Comparison of ENCODE assay signal across 18 cellular contexts in the genomic region with DNA sequence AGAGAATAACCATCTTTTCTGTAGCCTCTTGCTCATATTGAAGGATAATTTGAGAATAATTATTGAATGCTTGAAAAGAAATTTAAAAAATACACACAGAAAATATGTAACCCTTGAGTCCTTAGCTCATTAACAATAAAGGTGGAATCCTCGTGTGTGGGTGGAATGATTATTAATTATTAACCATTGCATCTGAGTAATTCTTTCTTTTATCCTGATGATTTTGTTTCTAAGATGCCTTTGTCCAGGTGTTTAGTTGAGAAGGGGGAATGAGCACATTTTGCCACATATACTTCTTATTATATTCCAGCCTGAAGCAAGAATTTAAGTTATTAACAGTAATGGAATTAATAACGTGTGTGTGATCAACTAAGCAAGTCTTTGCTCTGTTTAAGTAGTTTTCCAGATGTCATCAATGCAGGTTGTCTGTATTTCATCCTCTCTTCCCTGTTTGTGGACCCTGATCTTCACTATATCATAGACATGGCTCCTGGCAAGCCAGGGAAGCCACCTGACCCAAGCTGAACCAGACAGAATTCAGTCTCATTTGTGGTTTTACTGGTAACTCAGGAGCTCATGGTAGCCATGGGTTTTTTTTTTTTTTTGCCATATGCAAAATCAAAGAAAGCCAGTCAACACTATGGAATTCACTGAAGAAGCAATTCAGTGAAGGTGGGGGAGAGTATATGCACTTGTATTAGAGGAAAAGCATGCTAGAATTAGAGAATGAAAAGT.
DNase-seq lines count a peak whose midpoint lies in the region; ATAC-seq and TF ChIP-seq lines count a peak whose summit lies in the region.
"Had no signal": no experiment of that assay in that cellular context is flagged by ENCODE, and none has a peak within 500 bp of the region (broad histone marks: within the 10 kb centered on the region; RNA-seq: fewer than 3 reads in every experiment).

No MANE protein-coding gene starts in this region.

- no peaks in the 10 kb centered on the region for H3K9me3 ChIP-seq in RWPE2 (ENCODE audit: severe bottlenecking)
- H3K9me3 ChIP-seq in fibroblast of lung (ENCODE audit: control insufficient read depth, insufficient read depth, low read depth, low read length) = no peaks in the 10 kb centered on the region
- H3K9me3 ChIP-seq in osteoblast (ENCODE audit: low read depth, low read length) = peaks cover 3% of the 10 kb centered on the region
- H3K9me3 ChIP-seq: adrenal gland, lower lobe of right lung, ovary, Peyer's patch, SK-N-SH, uterus had no signal

- no peak for TF ChIP-seq CTCF in RWPE2 (IDR thresholded peaks at IDR 0.05; ENCODE audit: poor library complexity, severe bottlenecking)
- no peak for TF ChIP-seq CTCF in fibroblast of lung (conservative IDR thresholded peaks at IDR 0.05 in 1 of 2, IDR thresholded peaks at IDR 0.05 in 1 of 2; ENCODE audit: low read depth in 1 of 2, low read length in 2 of 2)
- TF ChIP-seq CTCF in osteoblast (IDR thresholded peaks at IDR 0.05; ENCODE audit: extremely low read depth, low read depth, low read length) = no peak
- TF ChIP-seq CTCF in GM20000 (IDR thresholded peaks at IDR 0.05; ENCODE audit: extremely low read depth, missing control alignments) = no peak

- H3K4me1 ChIP-seq in RWPE2 (ENCODE audit: insufficient read depth, poor library complexity, severe bottlenecking) (peaks cover 4% of the 10 kb centered on the region), fibroblast of lung (ENCODE audit: control insufficient read depth, extremely low read depth, insufficient read depth, low read length) (peaks cover 7% of the 10 kb centered on the region), osteoblast (ENCODE audit: insufficient read depth, low read length) (peaks cover 10% of the 10 kb centered on the region)
- H3K4me1 ChIP-seq: adrenal gland, lower lobe of right lung, Peyer's patch, uterus had no signal

- ATAC-seq in RWPE2 (ENCODE audit: low read depth) = peak; percentile 58
- ATAC-seq: lower lobe of right lung had no signal

- H3K36me3 ChIP-seq in RWPE2 (ENCODE audit: low read depth) (no peaks in the 10 kb centered on the region), fibroblast of lung (ENCODE audit: control insufficient read depth, insufficient read depth, low read length) (no peaks in the 10 kb centered on the region), osteoblast (ENCODE audit: insufficient read depth, low read length) (no peaks in the 10 kb centered on the region)
- H3K36me3 ChIP-seq: adrenal gland, lower lobe of right lung, ovary, Peyer's patch, uterus had no signal

- H3K79me2 ChIP-seq in fibroblast of lung (ENCODE audit: control insufficient read depth, insufficient read depth, low read length) (no peaks in the 10 kb centered on the region), osteoblast (ENCODE audit: insufficient read depth, low read length) (no peaks in the 10 kb centered on the region)

- no peak overlapping the region for H3K4me3 ChIP-seq in RWPE2 (ENCODE audit: severe bottlenecking)
- no peak overlapping the region for H3K4me3 ChIP-seq in fibroblast of lung (replicated peaks in 1 of 4; ENCODE audit: control extremely low read depth in 1 of 4, insufficient read depth in 1 of 4, low read depth in 3 of 4, low read length in 4 of 4)
- no peak overlapping the region for H3K4me3 ChIP-seq in osteoblast (ENCODE audit: insufficient read depth, low read length)
- H3K4me3 ChIP-seq: adrenal gland, lower lobe of right lung, ovary, Peyer's patch, uterus had no signal

- H3K9ac ChIP-seq in fibroblast of lung (ENCODE audit: insufficient read depth, low read length) = no peak overlapping the region
- H3K9ac ChIP-seq: SK-N-SH had no signal

- H3K27me3 ChIP-seq in RWPE2 (ENCODE audit: insufficient read depth, poor library complexity, severe bottlenecking) = no peaks in the 10 kb centered on the region
- H3K27me3 ChIP-seq in fibroblast of lung (ENCODE audit: control insufficient read depth, insufficient read depth, low read length) = no peaks in the 10 kb centered on the region
- peaks cover 11% of the 10 kb centered on the region for H3K27me3 ChIP-seq in osteoblast (ENCODE audit: insufficient read depth, low read length)
- H3K27me3 ChIP-seq: adrenal gland, ovary, Peyer's patch, uterus had no signal

- H3K4me2 ChIP-seq in fibroblast of lung (ENCODE audit: extremely low read depth, insufficient read depth, low read length) (no peak overlapping the region), osteoblast (ENCODE audit: insufficient read depth, low read length) (peak overlapping the region; percentile 25)
- H3K4me2 ChIP-seq: SK-N-SH had no signal

- DNase-seq in ELR (ENCODE audit: low read depth) (peak; percentile 51), RWPE2 (ENCODE audit: low spot score) (no peak), fibroblast of lung (ENCODE audit: low read depth in 2 of 2) (peak; percentile 39 to 87), osteoblast (ENCODE audit: insufficient read length, low spot score, missing footprints) (peak; percentile 36), mucosa of gallbladder (ENCODE audit: low spot score) (no peak), NCI-H2081 (lab: John Stamatoyannopoulos, UW) (no peak), GM20000 (ENCODE audit: low spot score) (no peak)
- no peak for DNase-seq in stimulated activated CD4-positive, alpha-beta T cell treated with anti-CD3 and anti-CD28 coated beads, Interleukin-12 subunit alpha, Interleukin-12 subunit beta, amount 100 ng/mL, for 4 hours
- DNase-seq: activated effector memory CD4-positive, alpha-beta T cell treated with Interleukin-2 at 50 U/mL for 16 hours; adrenal gland; lower lobe of right lung; naive B cell; NCI-H1436; ovary; Peyer's patch; SK-N-SH; stimulated activated CD4-positive, alpha-beta T cell treated with anti-CD3 and anti-CD28 coated beads, Interleukin-4, amount 100 ng/mL, for 1 hour; uterus had no signal

- H4K20me1 ChIP-seq in fibroblast of lung (ENCODE audit: control insufficient read depth, extremely low read depth, insufficient read depth, low read length) = no peaks in the 10 kb centered on the region
- no peaks in the 10 kb centered on the region for H4K20me1 ChIP-seq in osteoblast (ENCODE audit: insufficient read depth, low read length)

- no peak overlapping the region for H3K27ac ChIP-seq in RWPE2 (ENCODE audit: poor library complexity, severe bottlenecking)
- no peak overlapping the region for H3K27ac ChIP-seq in fibroblast of lung (ENCODE audit: insufficient read depth, low read length)
- no peak overlapping the region for H3K27ac ChIP-seq in osteoblast (ENCODE audit: low read depth, low read length)
- H3K27ac ChIP-seq: adrenal gland, lower lobe of right lung, ovary, Peyer's patch, uterus had no signal

- H2AFZ ChIP-seq in fibroblast of lung (ENCODE audit: low read length) (no peak overlapping the region), osteoblast (ENCODE audit: low read length) (no peak overlapping the region)

Comparison
In these comparisons a context has a peak if more than half of its experiments do, and no peak if none do; other contexts are left out.
1. DNase-seq: peak in ELR (single experiment), fibroblast of lung (2 of 2) and osteoblast (single experiment); none in RWPE2 (single experiment), mucosa of gallbladder (single experiment), NCI-H2081 (0 of 2), GM20000 (single experiment) and stimulated activated CD4-positive, alpha-beta T cell treated with anti-CD3 and anti-CD28 coated beads, Interleukin-12 subunit alpha, Interleukin-12 subunit beta, amount 100 ng/mL, for 4 hours (single experiment).